In the genomic region with DNA sequence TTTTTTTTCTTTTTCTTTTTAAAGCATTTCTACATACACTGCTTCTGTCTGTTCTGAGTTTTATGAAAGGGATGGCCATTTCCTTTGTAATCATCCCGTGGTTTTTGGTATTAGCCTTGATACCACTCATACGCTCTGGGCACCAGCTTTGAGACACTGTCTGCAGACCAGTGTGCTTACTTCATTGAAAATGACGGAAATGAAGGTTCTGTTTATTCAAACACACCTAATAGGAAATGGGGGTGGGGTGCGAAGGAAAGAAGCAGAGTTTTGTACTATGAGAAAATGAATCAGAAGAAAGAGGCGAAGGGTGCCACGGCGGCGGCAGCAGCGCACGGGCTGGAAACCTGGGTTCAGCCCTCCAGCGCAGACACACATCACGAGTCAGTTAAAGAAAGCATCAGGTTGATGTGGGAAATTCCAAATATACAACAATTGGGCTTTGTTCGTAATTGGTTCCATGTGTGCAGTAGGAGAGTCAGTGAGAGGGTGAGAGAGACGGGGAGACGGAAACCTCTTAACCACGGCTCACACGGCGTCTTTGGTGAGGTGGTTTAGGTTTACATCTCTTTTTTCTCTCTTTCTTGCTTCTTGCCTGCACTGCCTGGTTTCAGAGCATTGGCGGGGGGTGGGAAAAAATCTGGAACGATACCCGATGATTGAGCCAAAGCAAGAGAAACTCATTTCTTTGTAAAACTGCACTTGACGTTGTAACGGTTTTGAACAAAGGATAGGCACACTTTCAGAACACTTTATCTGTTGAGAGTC, we compare ENCODE assay signal across 9 cellular contexts.
DNase-seq lines count a peak whose midpoint lies in the region; ATAC-seq and TF ChIP-seq lines count a peak whose summit lies in the region.
"Had no signal": no experiment of that assay in that cellular context is flagged by ENCODE, and none has a peak within 500 bp of the region (broad histone marks: within the 10 kb centered on the region; RNA-seq: fewer than 3 reads in every experiment).

No MANE protein-coding gene starts in this region.

- H3K27ac Mint-ChIP-seq in CD14-positive monocyte, result no peak overlapping the region

- H3K36me3 Mint-ChIP-seq in CD14-positive monocyte, result no peaks in the 10 kb centered on the region

- H3K36me3 ChIP-seq in fibroblast of lung (ENCODE audit: control insufficient read depth, insufficient read depth, low read length), result no peaks in the 10 kb centered on the region
- H3K36me3 ChIP-seq in smooth muscle cell (ENCODE audit: low read depth), result no peaks in the 10 kb centered on the region

- H3K9me3 ChIP-seq in fibroblast of lung (ENCODE audit: control insufficient read depth, insufficient read depth, low read depth, low read length) (no peaks in the 10 kb centered on the region), smooth muscle cell (replicated peaks; ENCODE audit: low read depth) (no peaks in the 10 kb centered on the region)

- peaks cover 0 to 3% (median 0%) of the 10 kb centered on the region in 7 donors for H3K9me3 Mint-ChIP-seq in CD14-positive monocyte

- DNase-seq in ELR (ENCODE audit: low read depth) (peak; percentile 84), fibroblast of lung (ENCODE audit: low read depth in 2 of 2) (peak; percentile 50 to 91), smooth muscle cell (lab: John Stamatoyannopoulos, UW; ENCODE audit: unreplicated experiment) (no peak), CD14-positive monocyte (ENCODE audit: low spot score) (no peak), NCI-H2081 treated with DMSO at 0.1 percent for 48 hours (lab: John Stamatoyannopoulos, UW) (no peak), Kasumi-1 (lab: John Stamatoyannopoulos, UW) (no peak)
- peak; percentile 36 for DNase-seq in activated CD8-positive, alpha-beta memory T cell treated with anti-CD3 and anti-CD28 coated beads, Interleukin-2, amount 50 U/mL, for 24 hours (ENCODE audit: extremely low read depth)

- TF ChIP-seq CTCF in fibroblast of lung (conservative IDR thresholded peaks at IDR 0.05 in 1 of 2, IDR thresholded peaks at IDR 0.05 in 1 of 2; ENCODE audit: low read depth in 1 of 2, low read length in 2 of 2) (no peak), smooth muscle cell (IDR thresholded peaks at IDR 0.05; ENCODE audit: borderline replicate concordance, insufficient read depth, poor library complexity, severe bottlenecking) (no peak), CD14-positive monocyte (IDR thresholded peaks at IDR 0.05) (no peak)

- H3K4me3 Mint-ChIP-seq in CD14-positive monocyte, result peak overlapping the region in 1 of 2 donors; percentile 76

- H3K4me1 ChIP-seq in fibroblast of lung (ENCODE audit: control insufficient read depth, extremely low read depth, insufficient read depth, low read length), result peaks cover 10% of the 10 kb centered on the region
- H3K4me1 ChIP-seq in smooth muscle cell (ENCODE audit: low read depth), result peaks cover 16% of the 10 kb centered on the region

- 50% methylated on average over 23 of the region's 23 CpGs for WGBS in smooth muscle cell (ENCODE audit: low lambda C conversion rate)

- H3F3A ChIP-seq in smooth muscle cell (ENCODE audit: low read depth), result no peaks in the 10 kb centered on the region

- H3K9ac ChIP-seq in fibroblast of lung (ENCODE audit: insufficient read depth, low read length) (peak overlapping the region; percentile 63), smooth muscle cell (ENCODE audit: low read depth) (peak overlapping the region; percentile 54)

- H3K4me2 ChIP-seq in fibroblast of lung (ENCODE audit: extremely low read depth, insufficient read depth, low read length), result peak overlapping the region; percentile 98
- H3K4me2 ChIP-seq in smooth muscle cell, result peak overlapping the region; percentile 71

- peak overlapping the region; percentile 89 for H3K27ac ChIP-seq in fibroblast of lung (ENCODE audit: insufficient read depth, low read length)
- H3K27ac ChIP-seq in smooth muscle cell (ENCODE audit: low read depth), result peak overlapping the region; percentile 58

- peak; percentile 48 for ATAC-seq in HG03565 (IDR thresholded peaks at IDR 0.05; ENCODE audit: unreplicated experiment)
- ATAC-seq: K562 had no signal

- H3K79me2 ChIP-seq in fibroblast of lung (ENCODE audit: control insufficient read depth, insufficient read depth, low read length) (no peaks in the 10 kb centered on the region), smooth muscle cell (ENCODE audit: low read depth) (no peaks in the 10 kb centered on the region)

- peaks cover 33 to 46% (median 43%) of the 10 kb centered on the region in 3 donors for H3K27me3 Mint-ChIP-seq in CD14-positive monocyte (ENCODE audit: low read depth in 3 of 3)

- H3K4me1 Mint-ChIP-seq in CD14-positive monocyte, result peaks cover 3% of the 10 kb centered on the region

- H4K20me1 ChIP-seq in fibroblast of lung (ENCODE audit: control insufficient read depth, extremely low read depth, insufficient read depth, low read length) (no peaks in the 10 kb centered on the region), smooth muscle cell (ENCODE audit: low read depth) (no peaks in the 10 kb centered on the region)

- H2AFZ ChIP-seq in fibroblast of lung (ENCODE audit: low read length), result peak overlapping the region; percentile 62
- peak overlapping the region; percentile 48 for H2AFZ ChIP-seq in smooth muscle cell (ENCODE audit: low read depth)

- intact Hi-C loops in CD14-positive monocyte (cut with micrococcal nuclease), result no loop called here

- H3K27me3 ChIP-seq in fibroblast of lung (ENCODE audit: control insufficient read depth, insufficient read depth, low read length) (peaks cover 1% of the 10 kb centered on the region), smooth muscle cell (ENCODE audit: low read depth) (peaks cover 5% of the 10 kb centered on the region)

- H3K4me3 ChIP-seq in fibroblast of lung (replicated peaks in 1 of 4; ENCODE audit: control extremely low read depth in 1 of 4, insufficient read depth in 1 of 4, low read depth in 3 of 4, low read length in 4 of 4) (peak overlapping the region; percentile 59 to 62 (median 60)), smooth muscle cell (peak overlapping the region; percentile 41)
- H3K4me3 ChIP-seq: K562 had no signal

Comparison
In these comparisons a context has a peak if more than half of its experiments do, and no peak if none do; other contexts are left out.
1. DNase-seq: peak in ELR (single experiment), activated CD8-positive, alpha-beta memory T cell treated with anti-CD3 and anti-CD28 coated beads, Interleukin-2, amount 50 U/mL, for 24 hours (single experiment) and fibroblast of lung (2 of 2); none in smooth muscle cell (single experiment), CD14-positive monocyte (single experiment), NCI-H2081 treated with DMSO at 0.1 percent for 48 hours (single experiment) and Kasumi-1 (0 of 2).